ENCODE assay signal across 18 cellular contexts in genomic region chr5:81121836-81122235, GRCh38.
"Had no signal": no experiment of that assay in that cellular context is flagged by ENCODE, and none has a peak within 500 bp of the region (broad histone marks: within the 10 kb centered on the region; RNA-seq: fewer than 3 reads in every experiment).

No MANE protein-coding gene starts in this region.

- H3K36me3 Mint-ChIP-seq: natural killer cell treated with Interleukin-12 subunit alpha and Interleukin-12 subunit beta and Interleukin-15 and Interleukin-18, amount 100 ng/mL, for 72 hours had no signal

- H3K27me3 Mint-ChIP-seq: activated CD8-positive, alpha-beta T cell treated with anti-CD3 and anti-CD28 coated beads for 36 hours; activated naive CD8-positive, alpha-beta T cell treated with anti-CD3 and anti-CD28 coated beads, Interleukin-2, amount 50 U/mL, for 24 hours had no signal

- H3K27me3 ChIP-seq: ascending aorta, cardiac muscle cell, hepatocyte, suprapubic skin, transverse colon, uterus had no signal

- H3K36me3 ChIP-seq: ascending aorta, cardiac muscle cell, lower lobe of right lung, suprapubic skin, transverse colon, uterus had no signal

- H3K27ac ChIP-seq: ascending aorta, cardiac muscle cell, foreskin keratinocyte, hepatocyte, lower lobe of right lung, suprapubic skin, transverse colon, uterus had no signal

- H3K4me1 ChIP-seq: ascending aorta, foreskin keratinocyte, suprapubic skin, transverse colon, uterus had no signal

- H2AFZ ChIP-seq: hepatocyte had no signal

- ATAC-seq: activated CD8-positive, alpha-beta T cell treated with anti-CD3 and anti-CD28 coated beads for 36 hours; activated naive CD8-positive, alpha-beta T cell treated with anti-CD3 and anti-CD28 coated beads, Interleukin-2, amount 50 U/mL, for 24 hours; foreskin keratinocyte; lower lobe of right lung; natural killer cell treated with Interleukin-12 subunit alpha and Interleukin-12 subunit beta and Interleukin-15 and Interleukin-18, amount 100 ng/mL, for 72 hours had no signal

- H3K9me3 Mint-ChIP-seq: activated CD8-positive, alpha-beta T cell treated with anti-CD3 and anti-CD28 coated beads for 36 hours; activated naive CD4-positive, alpha-beta T cell treated with anti-CD3 and anti-CD28 coated beads for 36 hours; activated naive CD8-positive, alpha-beta T cell treated with anti-CD3 and anti-CD28 coated beads, Interleukin-2, amount 50 U/mL, for 24 hours; natural killer cell treated with Interleukin-12 subunit alpha and Interleukin-12 subunit beta and Interleukin-15 and Interleukin-18, amount 100 ng/mL, for 72 hours had no signal

- H3K4me3 Mint-ChIP-seq: activated CD8-positive, alpha-beta T cell treated with anti-CD3 and anti-CD28 coated beads for 36 hours; activated naive CD4-positive, alpha-beta T cell treated with anti-CD3 and anti-CD28 coated beads for 36 hours; activated naive CD8-positive, alpha-beta T cell treated with anti-CD3 and anti-CD28 coated beads, Interleukin-2, amount 50 U/mL, for 24 hours; natural killer cell treated with Interleukin-12 subunit alpha and Interleukin-12 subunit beta and Interleukin-15 and Interleukin-18, amount 100 ng/mL, for 72 hours had no signal

- H3K4me2 ChIP-seq: hepatocyte had no signal

- H3K9me3 ChIP-seq: ascending aorta, lower lobe of right lung, suprapubic skin, transverse colon, uterus had no signal

- H3K27ac Mint-ChIP-seq: activated CD8-positive, alpha-beta T cell treated with anti-CD3 and anti-CD28 coated beads for 36 hours; activated naive CD4-positive, alpha-beta T cell treated with anti-CD3 and anti-CD28 coated beads for 36 hours; activated naive CD8-positive, alpha-beta T cell treated with anti-CD3 and anti-CD28 coated beads, Interleukin-2, amount 50 U/mL, for 24 hours; natural killer cell treated with Interleukin-12 subunit alpha and Interleukin-12 subunit beta and Interleukin-15 and Interleukin-18, amount 100 ng/mL, for 72 hours had no signal

- H3K4me3 ChIP-seq: ascending aorta, cardiac muscle cell, hepatocyte, lower lobe of right lung, suprapubic skin, transverse colon, uterus had no signal

- DNase-seq: activated CD4-positive, alpha-beta T cell treated with anti-CD3 and anti-CD28 coated beads for 48 hours; activated CD4-positive, CD25-positive, alpha-beta regulatory T cell; activated CD8-positive, alpha-beta T cell treated with anti-CD3 and anti-CD28 coated beads for 36 hours; activated naive CD4-positive, alpha-beta T cell treated with anti-CD3 and anti-CD28 coated beads for 36 hours; activated naive CD8-positive, alpha-beta T cell treated with anti-CD3 and anti-CD28 coated beads, Interleukin-2, amount 50 U/mL, for 24 hours; activated T-cell treated with anti-CD3 and anti-CD28 coated beads, Interleukin-2, amount 50 U/mL, for 1 hour; foreskin keratinocyte; islet precursor cell; left colon; lower lobe of right lung; stimulated activated naive CD4-positive, alpha-beta T cell treated with Interleukin-2 at 50 U/mL for 16 hours; transverse colon; uterus had no signal
